Comparison of ENCODE assay signal across 17 cellular contexts in genomic region chr2:20137131-20137571, GRCh38.
"Had no signal": no experiment of that assay in that cellular context is flagged by ENCODE, and none has a peak within 500 bp of the region (broad histone marks: within the 10 kb centered on the region; RNA-seq: fewer than 3 reads in every experiment).

No MANE protein-coding gene starts in this region.

- H3K36me3 ChIP-seq: adrenal gland, ascending aorta, brain microvascular endothelial cell, spleen, thoracic aorta had no signal

- H3K27me3 ChIP-seq: adrenal gland, ascending aorta, brain microvascular endothelial cell, foreskin keratinocyte had no signal

- H3K4me3 ChIP-seq: adrenal gland, ascending aorta, mucosa of descending colon, spleen, thoracic aorta had no signal

- H3K9me3 Mint-ChIP-seq: activated naive CD4-positive, alpha-beta T cell treated with anti-CD3 and anti-CD28 coated beads, Interleukin-2, amount 50 U/mL, for 72 hours; immature natural killer cell had no signal

- H3K9me3 ChIP-seq: adrenal gland, ascending aorta, mucosa of descending colon, spleen, thoracic aorta had no signal

- H3K36me3 Mint-ChIP-seq: activated naive CD4-positive, alpha-beta T cell treated with anti-CD3 and anti-CD28 coated beads, Interleukin-2, amount 50 U/mL, for 72 hours; immature natural killer cell had no signal

- DNase-seq: activated T-cell treated with anti-CD3 and anti-CD28 coated beads, Interleukin-2, amount 50 U/mL, for 1 hour; brain microvascular endothelial cell; central memory CD4-positive, alpha-beta T cell; effector memory CD4-positive, alpha-beta T cell; foreskin keratinocyte; immature natural killer cell; mesenchymal stem cell; mucosa of descending colon; occipital lobe; spleen; stimulated activated CD4-positive, alpha-beta T cell treated with anti-CD3 and anti-CD28 coated beads, Interleukin-4, amount 100 ng/mL, for 1 hour; stimulated activated naive CD4-positive, alpha-beta T cell; T-helper 9 cell had no signal

- ATAC-seq: activated naive CD4-positive, alpha-beta T cell treated with anti-CD3 and anti-CD28 coated beads, Interleukin-2, amount 50 U/mL, for 72 hours; mucosa of descending colon had no signal

- H3K4me1 ChIP-seq: adrenal gland had no signal

- H3K27ac Mint-ChIP-seq: activated naive CD4-positive, alpha-beta T cell treated with anti-CD3 and anti-CD28 coated beads, Interleukin-2, amount 50 U/mL, for 72 hours; immature natural killer cell had no signal

- H3K27ac ChIP-seq: adrenal gland, ascending aorta, brain microvascular endothelial cell, spleen, thoracic aorta had no signal

- H3K4me3 Mint-ChIP-seq: immature natural killer cell had no signal

- H3K4me1 Mint-ChIP-seq: immature natural killer cell had no signal
